23 cellular contexts compared by ENCODE assay signal in the genomic region with DNA sequence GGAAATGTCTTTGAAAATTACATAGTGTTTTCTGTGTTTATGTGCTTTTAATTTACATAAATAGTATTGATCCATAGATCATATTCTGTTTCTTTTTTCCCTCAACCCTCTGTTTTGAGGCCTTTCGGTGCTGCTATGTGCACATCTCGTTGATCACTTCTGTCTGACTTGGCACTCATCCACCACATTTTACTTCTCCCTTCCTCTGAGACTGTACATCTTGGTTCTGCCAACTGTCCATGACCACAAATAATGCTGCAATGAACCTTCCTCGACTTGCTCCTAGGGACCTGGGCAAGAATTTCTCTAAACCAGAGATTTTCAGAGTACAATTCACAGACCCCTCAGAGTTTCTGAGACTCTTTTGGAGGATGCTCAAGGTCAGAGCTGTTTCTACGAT.
DNase-seq lines count a peak whose midpoint lies in the region; ATAC-seq and TF ChIP-seq lines count a peak whose summit lies in the region.
"Had no signal": no experiment of that assay in that cellular context is flagged by ENCODE, and none has a peak within 500 bp of the region (broad histone marks: within the 10 kb centered on the region; RNA-seq: fewer than 3 reads in every experiment).

No MANE protein-coding gene starts in this region.

- H3K27ac ChIP-seq in coronary artery, result no peak overlapping the region
- no peak overlapping the region for H3K27ac ChIP-seq in caudate nucleus (ENCODE audit: low read depth, low read length)
- H3K27ac ChIP-seq: body of pancreas, colonic mucosa had no signal

- TF ChIP-seq CTCF in coronary artery (IDR thresholded peaks at IDR 0.05), result no peak

- peak; percentile 61 for ATAC-seq in sciatic nerve
- ATAC-seq: body of pancreas, heart right ventricle, left lung had no signal

- peak; percentile 4 for DNase-seq in NCI-H187 treated with DMSO at 0.1 percent for 48 hours (lab: John Stamatoyannopoulos, UW)
- no peak for DNase-seq in NCI-H187 (lab: John Stamatoyannopoulos, UW)
- DNase-seq in NOMO-1 (lab: John Stamatoyannopoulos, UW; ENCODE audit: unreplicated experiment in 2 of 2), result peak; percentile 31 to 78
- DNase-seq in coronary artery (ENCODE audit: low spot score), result peak; percentile 3
- no peak for DNase-seq in sciatic nerve (ENCODE audit: low spot score)
- no peak for DNase-seq in hepatic stellate cell (ENCODE audit: low spot score)
- DNase-seq in caudate nucleus (lab: John Stamatoyannopoulos, UW), result no peak
- no peak for DNase-seq in activated naive CD4-positive, alpha-beta T cell treated with Interleukin-2 at 50 U/mL for 16 hours
- DNase-seq: 8988T; activated CD4-positive, alpha-beta T cell treated with anti-CD3 and anti-CD28 coated beads for 48 hours; activated CD8-positive, alpha-beta memory T cell treated with anti-CD3 and anti-CD28 coated beads, Interleukin-2, amount 50 U/mL, for 4 hours; BE2C; Calu3; colonic mucosa; heart right ventricle; IMR-90; left lung; MG63; NCI-H1694 treated with DMSO at 0.1 percent for 48 hours; retina; Right ventricle myocardium superior; stimulated activated CD4-positive, alpha-beta T cell treated with anti-CD3 and anti-CD28 coated beads, Interleukin-12 subunit alpha, Interleukin-12 subunit beta, amount 100 ng/mL, for 4 hours had no signal

- H3K4me3 ChIP-seq in coronary artery, result no peak overlapping the region
- H3K4me3 ChIP-seq: body of pancreas, colonic mucosa, heart right ventricle, left lung, MG63 had no signal

- intact Hi-C loops in sciatic nerve (cut with DNase I), result no loop called here

Comparison
In these comparisons a context has a peak if more than half of its experiments do, and no peak if none do; other contexts are left out.
1. DNase-seq: peak in NCI-H187 treated with DMSO at 0.1 percent for 48 hours (single experiment), NOMO-1 (2 of 2) and coronary artery (single experiment); none in NCI-H187 (0 of 2), sciatic nerve (single experiment), hepatic stellate cell (single experiment), caudate nucleus (0 of 61) and activated naive CD4-positive, alpha-beta T cell treated with Interleukin-2 at 50 U/mL for 16 hours (single experiment).